8 cellular contexts compared by ENCODE assay signal in genomic region chr4:4524364-4524763, GRCh38. TPM values are rescaled to one million over a fixed set of nuclear protein-coding genes. Genes with fewer than 3 reads are reported as not detected.
DNase-seq lines count a peak whose midpoint lies in the region; ATAC-seq and TF ChIP-seq lines count a peak whose summit lies in the region.

No MANE protein-coding gene starts in this region.

- no peaks in the 10 kb centered on the region for H3K36me3 ChIP-seq in CD8-positive, alpha-beta memory T cell (ENCODE audit: insufficient read depth, low read length)
- H3K36me3 ChIP-seq in esophagus squamous epithelium (peaks cover 0 to 7% (median 0%) of the 10 kb centered on the region in 3 donors), tibial nerve (peaks cover 0 to 8% (median 0%) of the 10 kb centered on the region in 3 donors)

- peak; percentile 24 to 68 (median 39) for DNase-seq in CD8-positive, alpha-beta memory T cell
- peak; percentile 14 for DNase-seq in activated CD8-positive, alpha-beta memory T cell treated with anti-CD3 and anti-CD28 coated beads, Interleukin-2, amount 50 U/mL, for 24 hours (ENCODE audit: extremely low read depth)
- DNase-seq in naive B cell (peak; percentile 37), esophagus squamous epithelium (lab: John Stamatoyannopoulos, UW) (no peak), tibial nerve (ENCODE audit: low spot score in 2 of 2) (no peak), foreskin fibroblast (no peak)

- no peaks in the 10 kb centered on the region for H3K27me3 ChIP-seq in CD8-positive, alpha-beta memory T cell (ENCODE audit: insufficient read depth, low read length, poor library complexity, severe bottlenecking)
- no peaks in the 10 kb centered on the region for H3K27me3 ChIP-seq in esophagus squamous epithelium
- no peaks in the 10 kb centered on the region for H3K27me3 ChIP-seq in tibial nerve

- intact Hi-C loops in esophagus squamous epithelium (cut with DNase I): no loop called here

- no peaks in the 10 kb centered on the region for H3K27me3 Mint-ChIP-seq in CD8-positive, alpha-beta memory T cell
- H3K27me3 Mint-ChIP-seq in naive B cell: no peaks in the 10 kb centered on the region

- H3K4me1 ChIP-seq in CD8-positive, alpha-beta memory T cell (ENCODE audit: insufficient read depth, low read length): peaks cover 5% of the 10 kb centered on the region
- H3K4me1 ChIP-seq in esophagus squamous epithelium (no peaks in the 10 kb centered on the region), tibial nerve (peaks cover 0 to 25% (median 0%) of the 10 kb centered on the region in 4 donors)

- H3K4me3 Mint-ChIP-seq in CD8-positive, alpha-beta memory T cell: peak overlapping the region; percentile 25 to 72 (median 45)
- H3K4me3 Mint-ChIP-seq in naive B cell: peak overlapping the region in 7 of 8 donors; percentile 3 to 87 (median 51)

- POLR2A ChIA-PET in CD8-positive, alpha-beta memory T cell (lab: Charles Lee): interaction anchor here (1.3 kb wide), 1 partner anchor 18 kb away, joined by 7 read pairs; the partner anchor contains the start of gene STX18

- peaks cover 29 to 58% (median 50%) of the 10 kb centered on the region in 3 donors for H3K4me1 Mint-ChIP-seq in CD8-positive, alpha-beta memory T cell
- H3K4me1 Mint-ChIP-seq in naive B cell: peaks cover 31 to 37% (median 36%) of the 10 kb centered on the region in 3 donors

- H3K27ac ChIP-seq in CD8-positive, alpha-beta memory T cell (ENCODE audit: low read depth, low read length): no peak overlapping the region
- H3K27ac ChIP-seq in esophagus squamous epithelium (no peak overlapping the region), tibial nerve (no peak overlapping the region)

- peak overlapping the region; percentile 78 to 96 (median 88) for H3K27ac Mint-ChIP-seq in CD8-positive, alpha-beta memory T cell
- peak overlapping the region; percentile 37 to 97 (median 90) for H3K27ac Mint-ChIP-seq in naive B cell

- no peak for TF ChIP-seq EP300 in tibial nerve (IDR thresholded peaks at IDR 0.05)

- no peak for TF ChIP-seq CTCF in esophagus squamous epithelium (IDR thresholded peaks at IDR 0.05)
- peak in 1 of 5 experiments; percentile 8 for TF ChIP-seq CTCF in tibial nerve (IDR thresholded peaks at IDR 0.05)
- no peak for TF ChIP-seq CTCF in foreskin fibroblast (IDR thresholded peaks at IDR 0.05; ENCODE audit: low read depth, low read length)

- no peaks in the 10 kb centered on the region for H3K9me3 ChIP-seq in CD8-positive, alpha-beta memory T cell (ENCODE audit: low read length)
- H3K9me3 ChIP-seq in esophagus squamous epithelium: no peaks in the 10 kb centered on the region
- H3K9me3 ChIP-seq in tibial nerve: no peaks in the 10 kb centered on the region

- 87 to 98% methylated on average over 4 of the region's 4 CpGs for WGBS in esophagus squamous epithelium, 2 donors
- WGBS in tibial nerve, 2 donors: 84 to 90% methylated on average over 4 of the region's 4 CpGs

- ATAC-seq in GM19438 (IDR thresholded peaks at IDR 0.05; ENCODE audit: low read depth, unreplicated experiment) (peak; percentile 98), HG03342 (IDR thresholded peaks at IDR 0.05; ENCODE audit: unreplicated experiment) (peak; percentile 99), naive B cell (ENCODE audit: low read depth in 2 of 2) (peak; percentile 100)

- TF ChIP-seq POLR2A in esophagus squamous epithelium (IDR thresholded peaks at IDR 0.05) (no peak), tibial nerve (IDR thresholded peaks at IDR 0.05) (no peak)

- H3K4me3 ChIP-seq in CD8-positive, alpha-beta memory T cell (ENCODE audit: low read length): no peak overlapping the region
- H3K4me3 ChIP-seq in esophagus squamous epithelium (no peak overlapping the region), tibial nerve (no peak overlapping the region), foreskin fibroblast (ENCODE audit: low read depth in 1 of 2, low read length in 2 of 2) (no peak overlapping the region)

- peaks cover 0 to 13% (median 5%) of the 10 kb centered on the region in 3 donors for H3K36me3 Mint-ChIP-seq in CD8-positive, alpha-beta memory T cell
- H3K36me3 Mint-ChIP-seq in naive B cell: no peaks in the 10 kb centered on the region

- CTCF ChIA-PET in CD8-positive, alpha-beta memory T cell (lab: Charles Lee): interaction anchor here (0.9 to 1.7 kb wide), 7 partner anchors 10 to 176 kb away, joined by 3 to 5 read pairs (median 3); partner anchors contain the start of gene STX18

- H3K9me3 Mint-ChIP-seq in CD8-positive, alpha-beta memory T cell: no peaks in the 10 kb centered on the region
- no peaks in the 10 kb centered on the region for H3K9me3 Mint-ChIP-seq in naive B cell

RNA-seq across cellular contexts. Expression of gene STX18, which starts 17.5 kb away (rescaled TPM):
- total RNA-seq in CD8-positive, alpha-beta memory T cell: 10 to 100 TPM; 25.2 to 27.1 TPM
- 24.7 TPM for polyA plus RNA-seq in CD8-positive, alpha-beta memory T cell
- polyA plus RNA-seq in naive B cell (ENCODE audit: low read depth in 6 of 6): 10 to 100 TPM in 5 of 6 donors, 1 to 10 TPM in 1; 7.8 to 27.5 (median 22.9) TPM
- 10 to 100 TPM; 10.5 to 27.8 (median 19.3) TPM for total RNA-seq in esophagus squamous epithelium
- total RNA-seq in tibial nerve: 10 to 100 TPM; 16.5 to 37.5 (median 21.4) TPM

Comparison
In these comparisons a context has a peak if more than half of its experiments do, and no peak if none do; other contexts are left out.
1. DNase-seq: peak in CD8-positive, alpha-beta memory T cell (5 of 5), activated CD8-positive, alpha-beta memory T cell treated with anti-CD3 and anti-CD28 coated beads, Interleukin-2, amount 50 U/mL, for 24 hours (single experiment) and naive B cell (single experiment); none in esophagus squamous epithelium (single experiment), tibial nerve (0 of 2) and foreskin fibroblast (0 of 2).
2. Peak in every context shown above with its lines, with median percentiles within 50 percentile points of each other: ATAC-seq.